8 cellular contexts compared by ENCODE assay signal in genomic region chr11:58905141-58905715, GRCh38. TPM values are rescaled to one million over a fixed set of nuclear protein-coding genes. Genes with fewer than 3 reads are reported as not detected.
DNase-seq lines count a peak whose midpoint lies in the region; ATAC-seq, FAIRE-seq and TF ChIP-seq lines count a peak whose summit lies in the region.

No MANE protein-coding gene starts in this region.

- intact Hi-C loops in PC-3 (cut with micrococcal nuclease) = no loop called here

- H3K36me3 ChIP-seq in PC-3 (ENCODE audit: low read depth, low read length) (no peaks in the 10 kb centered on the region), gastroesophageal sphincter (no peaks in the 10 kb centered on the region), small intestine (ENCODE audit: control insufficient read depth in 2 of 2, insufficient read depth in 2 of 2, low read length in 2 of 2) (no peaks in the 10 kb centered on the region)

- TF ChIP-seq CTCF in PC-3 (conservative IDR thresholded peaks at IDR 0.05; ENCODE audit: low read depth, low read length) (no peak), gastroesophageal sphincter (IDR thresholded peaks at IDR 0.05) (no peak)

- in situ Hi-C loops in KBM-7 (cut with MboI; ENCODE audit: low pct_unique_long_range_greater_than_20kb, low sequenced_read_pairs) = loop anchor here (25.0 kb wide), 1 partner anchor 268 kb away; no protein-coding TSS in a partner anchor

- peaks cover 60% of the 10 kb centered on the region for H3K27me3 ChIP-seq in PC-3 (ENCODE audit: low read length)
- peaks cover 61% of the 10 kb centered on the region for H3K27me3 ChIP-seq in gastroesophageal sphincter
- H3K27me3 ChIP-seq in small intestine (ENCODE audit: control insufficient read depth in 2 of 2, insufficient read depth in 2 of 2, low read length in 2 of 2) = peaks cover 0 to 15% of the 10 kb centered on the region in 2 donors

- peak; percentile 53 for DNase-seq in DMS79 (lab: John Stamatoyannopoulos, UW)
- peak; percentile 48 for DNase-seq in PC-3
- DNase-seq in pons (ENCODE audit: low spot score) = peak; percentile 22
- DNase-seq in UCSD-AML1 (lab: John Stamatoyannopoulos, UW; ENCODE audit: unreplicated experiment) = no peak
- no peak for DNase-seq in small intestine
- DNase-seq in KBM-7 = no peak

- no peak overlapping the region; the same call in 1 of the 2 replicates for H3K9ac ChIP-seq in PC-3 (ENCODE audit: low read length)

- H3K27ac ChIP-seq in PC-3 (ENCODE audit: low read length) (no peak overlapping the region), gastroesophageal sphincter (peak overlapping the region in 3 of 4 donors; percentile 2 to 60 (median 57)), small intestine (ENCODE audit: low read depth in 1 of 2, low read length in 1 of 2) (no peak overlapping the region)

- no peak for FAIRE-seq in small intestine (lab: Jason Lieb, UNC)

- peak overlapping the region; percentile 80 for H3K4me2 ChIP-seq in PC-3 (ENCODE audit: low read length)

- no TSS peak for BruUV-seq in PC-3 (replicated peaks; lab: Mats Ljungman, UMichigan)

- POLR2A ChIA-PET in PC-3 (lab: Charles Lee; ENCODE audit: unreplicated experiment) = no interaction called here

- H3K9me3 ChIP-seq in PC-3 (ENCODE audit: low read length) (no peaks in the 10 kb centered on the region), gastroesophageal sphincter (no peaks in the 10 kb centered on the region), small intestine (ENCODE audit: control insufficient read depth, low read depth) (no peaks in the 10 kb centered on the region)

- peak overlapping the region; percentile 76 for H2AFZ ChIP-seq in PC-3 (ENCODE audit: low read length)

- TF ChIP-seq POLR2A in gastroesophageal sphincter (IDR thresholded peaks at IDR 0.05) = no peak

- no peak for TF ChIP-seq EP300 in gastroesophageal sphincter (IDR thresholded peaks at IDR 0.05)

- 20% methylated on average over 1 of the region's 38 CpGs; no CpG with 5 or more reads in 1 of the 2 donors for WGBS in gastroesophageal sphincter (ENCODE audit: low coverage in 1 of 2), 2 donors
- 6 to 13% (median 12%) methylated on average over 34 to 38 of the region's 38 CpGs for WGBS in small intestine, 3 donors

- ATAC-seq in PC-3 (peak; percentile 33), gastroesophageal sphincter (peak; percentile 49)
- ATAC-seq in activated CD4-positive, CD25-positive, alpha-beta regulatory T cell treated with anti-CD3 and anti-CD28 coated beads, Interleukin-2, amount 50 U/mL, for 24 hours = no peak

- CTCF ChIA-PET in PC-3 (lab: Charles Lee) = no interaction called here

- H3F3A ChIP-seq in PC-3 (ENCODE audit: low read length, unreplicated experiment) = no peaks in the 10 kb centered on the region

- H3K4me1 ChIP-seq in PC-3 (ENCODE audit: insufficient read depth, low read length) = no peaks in the 10 kb centered on the region; the same call in 1 of the 2 replicates
- H3K4me1 ChIP-seq in gastroesophageal sphincter = peaks cover 0 to 12% (median 0%) of the 10 kb centered on the region in 3 donors
- H3K4me1 ChIP-seq in small intestine (ENCODE audit: control insufficient read depth in 2 of 2, insufficient read depth in 1 of 2, low read depth in 1 of 2, low read length in 1 of 2) = no peaks in the 10 kb centered on the region

- no peaks in the 10 kb centered on the region for H4K20me1 ChIP-seq in PC-3 (ENCODE audit: low read length)

- peak overlapping the region; percentile 65 for H3K4me3 ChIP-seq in PC-3 (ENCODE audit: low read length)
- peak overlapping the region in 1 of 2 donors; percentile 41 for H3K4me3 ChIP-seq in gastroesophageal sphincter
- no peak overlapping the region for H3K4me3 ChIP-seq in small intestine (ENCODE audit: low read depth in 1 of 2, low read length in 2 of 2)

- H3K79me2 ChIP-seq in PC-3 (ENCODE audit: low read length) = no peaks in the 10 kb centered on the region

- no peaks in the 10 kb centered on the region for H3K9me2 ChIP-seq in PC-3 (replicated peaks; ENCODE audit: low read length)

RNA-seq across cellular contexts. Expression of gene GLYATL1, which starts 34.1 kb away (rescaled TPM):
- total RNA-seq in PC-3 (2014; rRNA removed) = not detected in 2 replicates
- total RNA-seq in gastroesophageal sphincter = 1 to 10 TPM in 1 of 4 donors, not detected in 3; 3.9 TPM
- polyA plus RNA-seq in small intestine = under 1 TPM in 2 of 3 donors, not detected in 1; 0.67 to 0.76 TPM

Comparison
In these comparisons a context has a peak if more than half of its experiments do, and no peak if none do; other contexts are left out.
1. DNase-seq: peak in DMS79 (single experiment), PC-3 (single experiment) and pons (single experiment); none in UCSD-AML1 (single experiment), small intestine (single experiment) and KBM-7 (single experiment).
2. ATAC-seq: peak in PC-3 (single experiment) and gastroesophageal sphincter (single experiment); none in activated CD4-positive, CD25-positive, alpha-beta regulatory T cell treated with anti-CD3 and anti-CD28 coated beads, Interleukin-2, amount 50 U/mL, for 24 hours (0 of 2).
3. H3K27ac ChIP-seq: peak in gastroesophageal sphincter (3 of 4); none in PC-3 (single experiment) and small intestine (0 of 2).